In the genomic region with DNA sequence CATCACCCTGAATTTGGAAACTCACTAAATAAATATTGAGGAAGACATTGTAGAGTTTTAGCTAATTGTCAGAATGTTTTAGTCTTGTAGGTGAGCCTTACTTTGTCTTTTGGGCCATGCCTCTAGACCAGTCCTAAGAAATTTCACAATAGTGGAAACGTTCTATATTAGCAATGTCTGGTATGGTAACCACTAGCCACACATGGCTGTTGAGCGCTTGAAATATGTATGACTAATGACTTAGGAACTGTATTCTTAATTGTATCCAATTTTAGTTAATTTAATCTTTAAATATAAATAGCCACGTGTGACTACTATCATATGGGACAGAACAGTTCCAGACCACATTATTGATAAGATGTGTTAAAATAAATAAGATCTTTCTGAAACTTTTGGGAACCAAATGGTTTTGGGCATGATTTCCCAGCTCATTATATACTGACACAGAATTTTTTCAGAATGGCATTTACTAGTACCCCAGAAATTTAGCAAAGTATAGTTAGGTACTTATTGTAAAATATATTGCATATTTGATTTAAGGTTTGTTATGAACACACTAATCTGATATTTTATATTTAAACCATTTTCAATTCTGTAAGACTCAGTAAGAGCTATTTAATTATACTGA, we compare ENCODE assay signal across 13 cellular contexts.
DNase-seq lines count a peak whose midpoint lies in the region; ATAC-seq and TF ChIP-seq lines count a peak whose summit lies in the region.
"Had no signal": no experiment of that assay in that cellular context is flagged by ENCODE, and none has a peak within 500 bp of the region (broad histone marks: within the 10 kb centered on the region; RNA-seq: fewer than 3 reads in every experiment).

No MANE protein-coding gene starts in this region.

- no peak overlapping the region for H3K9ac ChIP-seq in adipocyte (ENCODE audit: low read length)

- peak; percentile 55 for DNase-seq in AG08396 (ENCODE audit: low spot score)
- DNase-seq in adipocyte (ENCODE audit: low read depth): peak; percentile 93
- DNase-seq in hepatic stellate cell (ENCODE audit: low spot score): peak; percentile 60
- no peak for DNase-seq in omental fat pad (ENCODE audit: low spot score)
- DNase-seq in Kasumi-1 (lab: John Stamatoyannopoulos, UW): no peak
- no peak for DNase-seq in posterior cingulate gyrus
- DNase-seq: activated CD4-positive, alpha-beta T cell treated with anti-CD3 and anti-CD28 coated beads for 36 hours; activated naive CD4-positive, alpha-beta T cell; CD4-positive, alpha-beta memory T cell; naive B cell; NCI-H1694 treated with DMSO at 0.1 percent for 48 hours had no signal

- no peaks in the 10 kb centered on the region for H3K9me3 ChIP-seq in adipocyte (ENCODE audit: control insufficient read depth, low read length)

- TF ChIP-seq EP300 in Ishikawa (IDR thresholded peaks at IDR 0.05; ENCODE audit: borderline replicate concordance): no peak

- no peak for TF ChIP-seq RAD21 in Ishikawa (IDR thresholded peaks at IDR 0.05; ENCODE audit: low read depth)

- H3K36me3 ChIP-seq in adipocyte (ENCODE audit: control insufficient read depth, insufficient read depth, low read length, severe bottlenecking): no peaks in the 10 kb centered on the region

- H3K4me3 ChIP-seq in adipocyte (ENCODE audit: low read length): no peak overlapping the region

- intact Hi-C loops in posterior cingulate gyrus (cut with DNase I): no loop called here

- H3K27me3 ChIP-seq in adipocyte (replicated peaks; ENCODE audit: control insufficient read depth, insufficient read depth, low read length): no peaks in the 10 kb centered on the region

- TF ChIP-seq CTCF in omental fat pad (IDR thresholded peaks at IDR 0.05): no peak

- peaks cover 4% of the 10 kb centered on the region for H3K4me1 ChIP-seq in adipocyte (ENCODE audit: control insufficient read depth, insufficient read depth, low read length)

- ATAC-seq in omental fat pad (ENCODE audit: low FRiP score): no peak
- no peak for ATAC-seq in GM21447 (IDR thresholded peaks at IDR 0.05; ENCODE audit: unreplicated experiment)
- ATAC-seq: activated CD4-positive, alpha-beta T cell treated with anti-CD3 and anti-CD28 coated beads for 36 hours had no signal

TF ChIP-seq in Ishikawa, 13 proteins besides CTCF, POLR2A, EP300 and RAD21:
- TF ChIP-seq YY1 (IDR thresholded peaks at IDR 0.05; ENCODE audit: low read depth) (no peak), TEAD4 (IDR thresholded peaks at IDR 0.05) (peak; percentile 63; the same call in 1 of the 2 replicates), CEBPB (IDR thresholded peaks at IDR 0.05) (peak; percentile 55; the same call in 1 of the 2 replicates)
TF ChIP-seq in Ishikawa: peak in this region for 2.

Comparison
In these comparisons a context has a peak if more than half of its experiments do, and no peak if none do; other contexts are left out.
1. DNase-seq: peak in AG08396 (single experiment), adipocyte (single experiment) and hepatic stellate cell (single experiment); none in omental fat pad (single experiment), Kasumi-1 (0 of 2) and posterior cingulate gyrus (0 of 10).